In genomic region chr6:111920581-111920980, GRCh38 we compare ENCODE assay signal across 19 cellular contexts. TPM values are rescaled to one million over a fixed set of nuclear protein-coding genes. Genes with fewer than 3 reads are reported as not detected.
DNase-seq lines count a peak whose midpoint lies in the region; ATAC-seq and TF ChIP-seq lines count a peak whose summit lies in the region.
"Had no signal": no experiment of that assay in that cellular context is flagged by ENCODE, and none has a peak within 500 bp of the region (broad histone marks: within the 10 kb centered on the region; RNA-seq: fewer than 3 reads in every experiment).

No MANE protein-coding gene starts in this region.

- H3K36me3 Mint-ChIP-seq in brain = no peaks in the 10 kb centered on the region
- H3K36me3 Mint-ChIP-seq: CD4-positive, alpha-beta memory T cell had no signal

- peak overlapping the region in 3 of 5 experiments; percentile 16 to 67 (median 58) for H3K27ac Mint-ChIP-seq in brain

- H3K9me3 Mint-ChIP-seq in brain = no peaks in the 10 kb centered on the region
- H3K9me3 Mint-ChIP-seq: CD4-positive, alpha-beta memory T cell had no signal

- intact Hi-C loops in Right ventricle myocardium superior (cut with DNase I) = no loop called here

- TF ChIP-seq CTCF in brain (conservative IDR thresholded peaks at IDR 0.05) (no peak), foreskin fibroblast (IDR thresholded peaks at IDR 0.05; ENCODE audit: low read depth, low read length) (no peak)

- ATAC-seq in GM19351 (IDR thresholded peaks at IDR 0.05; ENCODE audit: unreplicated experiment) (no peak), Right ventricle myocardium superior (ENCODE audit: poor library complexity) (no peak)
- ATAC-seq: A549, GM12878, Right ventricle myocardium inferior had no signal

- no peak overlapping the region for H3K4me3 ChIP-seq in foreskin fibroblast (ENCODE audit: low read depth in 1 of 2, low read length in 2 of 2)
- H3K4me3 ChIP-seq: A549, GM12878, HAP-1 had no signal

- peaks cover 5% of the 10 kb centered on the region for H3K27me3 Mint-ChIP-seq in brain
- H3K27me3 Mint-ChIP-seq: CD4-positive, alpha-beta memory T cell had no signal

- peaks cover 42% of the 10 kb centered on the region for H3K4me1 Mint-ChIP-seq in brain

- peak; percentile 23 for DNase-seq in NCI-H82 (lab: John Stamatoyannopoulos, UW)
- DNase-seq in NCI-H82 treated with DMSO at 0.1 percent for 48 hours (lab: John Stamatoyannopoulos, UW; ENCODE audit: unreplicated experiment) = no peak
- peak; percentile 31 for DNase-seq in iPS-NIHi11 (ENCODE audit: low spot score)
- no peak for DNase-seq in effector CD8-positive, alpha-beta T cell (lab: John Stamatoyannopoulos, UW)
- no peak for DNase-seq in Right ventricle myocardium superior
- no peak for DNase-seq in foreskin fibroblast
- DNase-seq: CD4-positive, alpha-beta memory T cell; DMS53; EL; MM.1S; NCI-H1694; NCI-H2107; NCI-H226 had no signal

- no peak overlapping the region for H3K4me3 Mint-ChIP-seq in brain
- H3K4me3 Mint-ChIP-seq: CD4-positive, alpha-beta memory T cell had no signal

RNA-seq across cellular contexts. Expression of gene FYN, which starts 47.3 kb away (rescaled TPM):
- polyA plus RNA-seq in brain (ENCODE audit: insufficient read depth, low read depth, low replicate concordance) = 338 TPM
- 40.6 TPM for total RNA-seq in Right ventricle myocardium superior

Comparison
In these comparisons a context has a peak if more than half of its experiments do, and no peak if none do; other contexts are left out.
1. DNase-seq: peak in NCI-H82 (single experiment) and iPS-NIHi11 (single experiment); none in NCI-H82 treated with DMSO at 0.1 percent for 48 hours (single experiment), effector CD8-positive, alpha-beta T cell (single experiment), Right ventricle myocardium superior (single experiment) and foreskin fibroblast (0 of 2).